In the genomic region with DNA sequence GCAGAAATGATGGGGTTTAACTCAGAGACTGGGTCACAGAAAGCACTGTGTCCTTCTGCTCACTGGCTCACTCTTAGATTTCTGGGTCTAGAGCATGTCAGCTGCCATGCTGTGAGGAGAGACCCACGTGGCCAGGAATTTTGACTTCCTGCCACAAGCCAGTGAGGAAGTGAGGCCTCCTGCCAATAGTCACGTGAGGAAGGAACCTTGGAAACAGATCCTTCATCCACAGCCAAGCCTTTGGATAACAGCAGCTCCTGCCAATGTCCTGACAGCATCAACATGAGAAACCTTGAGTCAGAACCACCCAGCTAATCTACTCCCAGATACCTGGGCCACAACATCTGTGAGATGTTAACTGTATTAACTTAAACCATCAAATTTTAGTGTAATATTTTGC, we compare ENCODE assay signal across 13 cellular contexts.
"Had no signal": no experiment of that assay in that cellular context is flagged by ENCODE, and none has a peak within 500 bp of the region (broad histone marks: within the 10 kb centered on the region; RNA-seq: fewer than 3 reads in every experiment).

No MANE protein-coding gene starts in this region.

- DNase-seq: activated CD4-positive, alpha-beta memory T cell treated with anti-CD3 and anti-CD28 coated beads, Interleukin-2, amount 10 ng/mL, durations not matched to agents 7 days and 5 days; activated effector memory CD4-positive, alpha-beta T cell treated with Interleukin-2 at 50 U/mL for 16 hours; activated T-cell treated with anti-CD3 and anti-CD28 coated beads, Interleukin-2, amount 50 U/mL, for 4 hours; brain microvascular endothelial cell; effector memory CD4-positive, alpha-beta T cell; islet precursor cell; naive thymus-derived CD4-positive, alpha-beta T cell; ovary; stimulated activated naive CD8-positive, alpha-beta T cell treated with anti-CD3 and anti-CD28 coated beads, Interleukin-15, Interleukin-2, amounts not matched to agents 100 U/mL and 50 U/mL, for 24 hours; upper lobe of right lung had no signal

- H3K4me3 ChIP-seq: adrenal gland, hepatocyte, lung, ovary, upper lobe of right lung had no signal
